In genomic region chr10:62847433-62847832, GRCh38 we compare ENCODE assay signal across 27 cellular contexts.
"Had no signal": no experiment of that assay in that cellular context is flagged by ENCODE, and none has a peak within 500 bp of the region (broad histone marks: within the 10 kb centered on the region; RNA-seq: fewer than 3 reads in every experiment).

No MANE protein-coding gene starts in this region.

- H3K4me3 ChIP-seq: stomach, suprapubic skin, testis, thoracic aorta, thyroid gland, tibial artery, tibial nerve, transverse colon, upper lobe of left lung, upper lobe of right lung, uterus, vagina had no signal

- H3K27me3 ChIP-seq: stomach, suprapubic skin, testis, thyroid gland, tibial nerve, transverse colon, upper lobe of left lung, upper lobe of right lung, uterus, vagina had no signal

- FAIRE-seq: urothelium cell line had no signal

- H3K27ac ChIP-seq: stomach, suprapubic skin, testis, thoracic aorta, thyroid gland, tibial artery, tibial nerve, transverse colon, upper lobe of left lung, upper lobe of right lung, uterus, vagina had no signal

- ATAC-seq: stimulated activated effector memory CD8-positive, alpha-beta T cell treated with anti-CD3 and anti-CD28 coated beads, Interleukin-12 subunit alpha, Interleukin-12 subunit beta, amount 100 ng/mL, for 72 hours; stimulated activated memory B cell treated with anti-CD40 and anti-IgM and Interleukin-4, amounts not matched to agents 10 μg/mL and 1 μg/mL and 100 μg/mL, for 72 hours; stimulated activated naive B cell treated with anti-CD40 and anti-IgM and Interleukin-4, amounts not matched to agents 10 μg/mL and 1 μg/mL and 100 μg/mL, for 72 hours; stimulated activated naive CD8-positive, alpha-beta T cell treated with anti-CD3 and anti-CD28 coated beads, Interleukin-15, amount 100 ng/mL, for 72 hours; stimulated activated naive CD8-positive, alpha-beta T cell treated with anti-CD3 and anti-CD28 coated beads, Interleukin-15, Interleukin-2, amounts not matched to agents 100 U/mL and 50 U/mL, for 24 hours; upper lobe of right lung had no signal

- H3K4me1 ChIP-seq: stomach, suprapubic skin, testis, thyroid gland, tibial artery, tibial nerve, transverse colon, upper lobe of left lung, upper lobe of right lung, uterus, vagina had no signal

- H3K36me3 ChIP-seq: stomach, suprapubic skin, thoracic aorta, thyroid gland, tibial artery, tibial nerve, transverse colon, upper lobe of left lung, upper lobe of right lung, uterus, vagina had no signal

- DNase-seq: stimulated activated CD4-positive, alpha-beta T cell treated with anti-CD3 and anti-CD28 coated beads, Interleukin-2, amount 100 ng/mL, for 48 hours; stimulated activated CD4-positive, alpha-beta T cell treated with anti-CD3 and anti-CD28 coated beads, Interleukin-4, amount 100 ng/mL, for 1 hour; stimulated activated CD4-positive, alpha-beta T cell treated with anti-CD3 and anti-CD28 coated beads, Interleukin-4, amount 100 ng/mL, for 24 hours; stimulated activated CD4-positive, alpha-beta T cell treated with anti-CD3 and anti-CD28 coated beads, Interleukin-4, amount 100 ng/mL, for 4 hours; stimulated activated CD8-positive, alpha-beta memory T cell treated with anti-CD3 and anti-CD28 coated beads, Interleukin-4, amount 100 ng/mL, for 48 hours; stimulated activated naive B cell treated with anti-CD40 and anti-IgM and Interleukin-4, amounts not matched to agents 10 μg/mL and 1 μg/mL and 100 μg/mL, for 72 hours; stimulated activated naive CD4-positive, alpha-beta T cell; stimulated activated naive CD4-positive, alpha-beta T cell treated with Interleukin-2 at 50 U/mL for 16 hours; stimulated activated naive CD8-positive, alpha-beta T cell treated with anti-CD3 and anti-CD28 coated beads, Interleukin-15, amount 100 ng/mL, for 72 hours; stimulated activated naive CD8-positive, alpha-beta T cell treated with anti-CD3 and anti-CD28 coated beads, Interleukin-15, Interleukin-2, amounts not matched to agents 100 U/mL and 50 U/mL, for 24 hours; stomach; substantia nigra; testis; thyroid gland; tibial artery; transverse colon; trophoblast cell; upper lobe of left lung; upper lobe of right lung; uterus had no signal

- H3K9me3 ChIP-seq: testis, thyroid gland, upper lobe of right lung, uterus, vagina had no signal
